8 cellular contexts compared by ENCODE assay signal in the genomic region with DNA sequence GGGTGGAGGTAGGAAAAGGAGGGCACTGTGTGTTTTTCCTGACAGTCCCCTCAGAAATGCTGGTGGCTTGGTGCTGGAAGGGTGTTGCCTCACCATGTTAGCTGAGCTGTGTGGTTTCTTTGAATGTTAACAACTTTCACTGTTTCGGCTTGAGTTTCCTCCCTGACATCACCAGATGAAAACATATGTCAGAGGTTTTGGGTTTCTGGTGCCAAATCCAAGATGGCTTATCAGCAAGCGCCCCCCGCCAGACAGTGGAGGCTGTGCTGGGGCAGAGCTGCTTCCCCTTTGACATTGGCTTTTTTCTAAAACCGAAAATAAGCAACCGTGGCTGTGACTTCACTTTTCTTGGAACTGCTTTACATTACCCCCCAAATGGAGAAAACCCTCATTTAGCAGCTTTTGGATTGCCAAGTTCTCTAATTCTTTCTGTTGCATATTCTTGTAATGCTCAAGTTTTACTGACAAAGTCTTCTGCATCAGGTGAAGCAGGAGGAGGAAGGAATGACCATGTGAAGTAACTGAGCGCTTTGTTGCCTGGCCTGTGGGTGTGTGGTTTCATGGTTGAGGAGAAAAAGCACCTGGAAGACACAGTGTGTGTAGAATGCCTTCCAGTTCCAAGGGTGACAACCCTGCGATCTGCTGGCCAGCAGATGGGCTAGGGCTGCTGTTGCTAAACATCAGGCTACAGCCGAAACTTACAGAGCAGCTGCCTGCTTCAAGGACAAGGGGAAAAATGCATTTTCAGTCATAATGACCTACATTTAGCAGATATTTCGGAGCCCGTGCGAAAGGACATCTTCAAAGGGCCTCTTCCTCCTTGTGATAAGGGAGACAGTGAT. TPM values are rescaled to one million over a fixed set of nuclear protein-coding genes. Genes with fewer than 3 reads are reported as not detected.
DNase-seq lines count a peak whose midpoint lies in the region; ATAC-seq and TF ChIP-seq lines count a peak whose summit lies in the region.

No MANE protein-coding gene starts in this region.

- H3K36me3 ChIP-seq in CD4-positive, alpha-beta memory T cell (ENCODE audit: insufficient read depth, low read length) = no peaks in the 10 kb centered on the region
- H3K36me3 ChIP-seq in Loucy (ENCODE audit: insufficient read depth, low read length) (no peaks in the 10 kb centered on the region), lower lobe of right lung (no peaks in the 10 kb centered on the region), thymus (ENCODE audit: control insufficient read depth, insufficient read depth) (no peaks in the 10 kb centered on the region), suprapubic skin (no peaks in the 10 kb centered on the region)

- H3K4me3 ChIP-seq in CD4-positive, alpha-beta memory T cell (ENCODE audit: low read length in 2 of 2) = peak overlapping the region; percentile 11 to 32
- H3K4me3 ChIP-seq in Loucy (ENCODE audit: low read length, poor library complexity, severe bottlenecking) (peak overlapping the region; percentile 9), lower lobe of right lung (no peak overlapping the region), thymus (ENCODE audit: low read length) (peak overlapping the region; percentile 37), suprapubic skin (no peak overlapping the region)

- DNase-seq in CD4-positive, alpha-beta memory T cell = peak; percentile 76 to 85 (median 81)
- DNase-seq in activated T-cell treated with anti-CD3 and anti-CD28 coated beads for 1 hour (ENCODE audit: low read depth) (peak; percentile 34), lower lobe of right lung (peak; percentile 56), caudate nucleus (lab: John Stamatoyannopoulos, UW) (no peak), suprapubic skin (ENCODE audit: low spot score in 2 of 2) (no peak)

- no peak for TF ChIP-seq EP300 in suprapubic skin (IDR thresholded peaks at IDR 0.05)

- H3K4me1 ChIP-seq in CD4-positive, alpha-beta memory T cell (ENCODE audit: insufficient read depth, low read length) = peaks cover 36% of the 10 kb centered on the region
- peaks cover 26% of the 10 kb centered on the region for H3K4me1 ChIP-seq in Loucy (ENCODE audit: insufficient read depth, low read length, poor library complexity, severe bottlenecking)
- H3K4me1 ChIP-seq in lower lobe of right lung = peaks cover 37% of the 10 kb centered on the region
- H3K4me1 ChIP-seq in thymus (ENCODE audit: control insufficient read depth, insufficient read depth, low read length) = peaks cover 28% of the 10 kb centered on the region
- H3K4me1 ChIP-seq in suprapubic skin = peaks cover 67% of the 10 kb centered on the region

- CTCF ChIA-PET in CD4-positive, alpha-beta memory T cell (lab: Charles Lee; ENCODE audit: partially characterized antibody) = interaction anchor here (0.9 to 5.1 kb wide), 7 partner anchors 8 to 392 kb away, joined by 3 to 36 read pairs (median 5); no protein-coding TSS in a partner anchor

- H3K9me3 ChIP-seq in CD4-positive, alpha-beta memory T cell (ENCODE audit: control insufficient read depth in 1 of 2, low read length in 2 of 2) = no peaks in the 10 kb centered on the region
- H3K9me3 ChIP-seq in Loucy (ENCODE audit: insufficient read depth, low read depth, low read length) (no peaks in the 10 kb centered on the region), lower lobe of right lung (no peaks in the 10 kb centered on the region), thymus (ENCODE audit: control insufficient read depth) (peaks cover 1% of the 10 kb centered on the region), suprapubic skin (no peaks in the 10 kb centered on the region)

- intact Hi-C loops in CD4-positive, alpha-beta memory T cell (cut with micrococcal nuclease) = loop anchor here (1.0 to 2.0 kb wide), 4 partner anchors 7 to 58 kb away; partner anchors contain the start of gene RMI2
- intact Hi-C loops in lower lobe of right lung (cut with DNase I) = no loop called here

- POLR2A ChIA-PET in CD4-positive, alpha-beta memory T cell (lab: Charles Lee; ENCODE audit: partially characterized antibody) = interaction anchor here (0.8 to 3.8 kb wide), 11 partner anchors 9 to 391 kb away, joined by 3 to 38 read pairs (median 3); partner anchors contain the start of gene SOCS1

- H4K20me1 ChIP-seq in Loucy (ENCODE audit: insufficient read depth, low read length, poor library complexity, severe bottlenecking) = no peaks in the 10 kb centered on the region

- ATAC-seq in GM21528 (IDR thresholded peaks at IDR 0.05; ENCODE audit: low FRiP score, unreplicated experiment) (peak; percentile 66), lower lobe of right lung (peak in 1 of 2 donors; percentile 28)

- no peaks in the 10 kb centered on the region for H3K9me3 Mint-ChIP-seq in CD4-positive, alpha-beta memory T cell

- no peak overlapping the region for H3K9ac ChIP-seq in Loucy (ENCODE audit: low read depth, low read length, poor library complexity, severe bottlenecking)

- no peaks in the 10 kb centered on the region for H3K27me3 ChIP-seq in CD4-positive, alpha-beta memory T cell (ENCODE audit: insufficient read depth, low read length)
- H3K27me3 ChIP-seq in Loucy (ENCODE audit: insufficient read depth, low read length, poor library complexity, severe bottlenecking) (no peaks in the 10 kb centered on the region), lower lobe of right lung (ENCODE audit: low read depth) (no peaks in the 10 kb centered on the region), thymus (ENCODE audit: control insufficient read depth, insufficient read depth) (no peaks in the 10 kb centered on the region), suprapubic skin (no peaks in the 10 kb centered on the region)

- peaks cover 28 to 56% (median 34%) of the 10 kb centered on the region in 4 donors for H3K4me1 Mint-ChIP-seq in CD4-positive, alpha-beta memory T cell

- H3K36me3 Mint-ChIP-seq in CD4-positive, alpha-beta memory T cell = no peaks in the 10 kb centered on the region

- peak overlapping the region; percentile 6 for H3K4me2 ChIP-seq in Loucy (ENCODE audit: low read depth, low read length, poor library complexity, severe bottlenecking)

- no peaks in the 10 kb centered on the region for H3F3A ChIP-seq in Loucy (ENCODE audit: low read depth)

- H3K4me3 Mint-ChIP-seq in CD4-positive, alpha-beta memory T cell = peak overlapping the region; percentile 72 to 83 (median 78)

- TF ChIP-seq CTCF in Loucy (conservative IDR thresholded peaks at IDR 0.05; ENCODE audit: low read length) (no peak), lower lobe of right lung (IDR thresholded peaks at IDR 0.05) (no peak), suprapubic skin (IDR thresholded peaks at IDR 0.05) (no peak)

- TF ChIP-seq POLR2A in suprapubic skin (IDR thresholded peaks at IDR 0.05) = no peak

- H3K9me2 ChIP-seq in Loucy (replicated peaks; ENCODE audit: low read depth, low read length) = no peaks in the 10 kb centered on the region

- WGBS in thymus = 31% methylated on average over 11 of the region's 11 CpGs
- 74% methylated on average over 11 of the region's 11 CpGs for WGBS in suprapubic skin

- no peak overlapping the region for H3K27ac ChIP-seq in CD4-positive, alpha-beta memory T cell (ENCODE audit: low read depth, low read length)
- H3K27ac ChIP-seq in lower lobe of right lung = peak overlapping the region; percentile 9
- peak overlapping the region; percentile 98 for H3K27ac ChIP-seq in thymus (ENCODE audit: low read depth)
- H3K27ac ChIP-seq in caudate nucleus (ENCODE audit: low read depth, low read length) = no peak overlapping the region
- H3K27ac ChIP-seq in suprapubic skin = no peak overlapping the region

- no peak overlapping the region for H2AFZ ChIP-seq in Loucy (ENCODE audit: low read length)

- H3K27ac Mint-ChIP-seq in CD4-positive, alpha-beta memory T cell = peak overlapping the region; percentile 77 to 92 (median 84)

- H3K27me3 Mint-ChIP-seq in CD4-positive, alpha-beta memory T cell = peaks cover 2 to 16% of the 10 kb centered on the region in 2 donors

- peaks cover 11% of the 10 kb centered on the region; the same call in 1 of the 2 replicates for H3K79me2 ChIP-seq in Loucy (ENCODE audit: insufficient read depth, low read length)

RNA-seq across cellular contexts. Expression of gene RMI2, which starts 9.7 kb away (rescaled TPM):
- 1 to 10 TPM; 1.5 to 1.8 TPM for total RNA-seq in CD4-positive, alpha-beta memory T cell
- 1 to 10 TPM; 1.5 to 4.0 TPM for polyA plus RNA-seq in CD4-positive, alpha-beta memory T cell
- total RNA-seq in lower lobe of right lung = 1.7 TPM
- polyA plus RNA-seq in thymus = 15.6 TPM
- 1 to 10 TPM; 2.7 to 7.7 (median 6.4) TPM for total RNA-seq in suprapubic skin

Comparison
In these comparisons a context has a peak if more than half of its experiments do, and no peak if none do; other contexts are left out.
1. DNase-seq: peak in CD4-positive, alpha-beta memory T cell (5 of 5), activated T-cell treated with anti-CD3 and anti-CD28 coated beads for 1 hour (single experiment) and lower lobe of right lung (single experiment); none in caudate nucleus (0 of 61) and suprapubic skin (0 of 2).
2. H3K27ac ChIP-seq: peak in lower lobe of right lung (single experiment) and thymus (single experiment); none in CD4-positive, alpha-beta memory T cell (single experiment), caudate nucleus (single experiment) and suprapubic skin (single experiment).
3. H3K4me3 ChIP-seq: peak in CD4-positive, alpha-beta memory T cell (2 of 2), Loucy (single experiment) and thymus (single experiment); none in lower lobe of right lung (single experiment) and suprapubic skin (single experiment).